Comparison of ENCODE assay signal across 2 cellular contexts in genomic region chr18:44759925-44760342, GRCh38.
TF ChIP-seq lines count a peak whose summit lies in the region.

No MANE protein-coding gene starts in this region.

TF ChIP-seq in GM12878, 131 proteins besides CTCF, POLR2A, EP300 and RAD21 (continued from another document and continues in another):
- no peak for TF ChIP-seq REST (IDR thresholded peaks at IDR 0.05; ENCODE audit: low read depth, low read length)
- 0 out of 2 replicates have a peak, but pooled peaks have one; percentile 28 for TF ChIP-seq POLR2AphosphoS5 (IDR thresholded peaks at IDR 0.05; ENCODE audit: low read length)
- 0 out of 2 replicates have a peak, but pooled peaks have one; percentile 9 for TF ChIP-seq HDGF (IDR thresholded peaks at IDR 0.05)
- no peak for TF ChIP-seq KAT2A (conservative IDR thresholded peaks at IDR 0.05; ENCODE audit: control insufficient read depth, low read depth, low read length)
- no peak for TF ChIP-seq SP1 (IDR thresholded peaks at IDR 0.05; ENCODE audit: low read depth, low read length)
- TF ChIP-seq EZH2 (IDR thresholded peaks at IDR 0.05; ENCODE audit: borderline replicate concordance, control insufficient read depth, low read depth, low read length), result no peak
- no peak for TF ChIP-seq MYB (IDR thresholded peaks at IDR 0.05; ENCODE audit: borderline replicate concordance, low read depth, low read length)
- no peak for TF ChIP-seq BRCA1 (IDR thresholded peaks at IDR 0.05; ENCODE audit: low read depth, low read length)
- no peak for TF ChIP-seq RAD51 (IDR thresholded peaks at IDR 0.05)
- TF ChIP-seq CHD1 (IDR thresholded peaks at IDR 0.05; ENCODE audit: low read depth, low read length), result no peak
- TF ChIP-seq ASH2L (IDR thresholded peaks at IDR 0.05; ENCODE audit: borderline replicate concordance, low read depth), result no peak
- TF ChIP-seq USF1 (IDR thresholded peaks at IDR 0.05; ENCODE audit: borderline replicate concordance, extremely low read length, insufficient read depth, low read depth, low read length), result no peak
- no peak for TF ChIP-seq HDAC6 (IDR thresholded peaks at IDR 0.05; ENCODE audit: unreplicated experiment)
- TF ChIP-seq USF2 (IDR thresholded peaks at IDR 0.05; ENCODE audit: borderline replicate concordance, low read depth, low read length), result no peak
- TF ChIP-seq SUPT20H (IDR thresholded peaks at IDR 0.05; ENCODE audit: borderline replicate concordance, control insufficient read depth, low read depth, low read length), result no peak
- no peak for TF ChIP-seq ZNF384 (IDR thresholded peaks at IDR 0.05; ENCODE audit: borderline replicate concordance, low read depth, low read length)
- TF ChIP-seq SUZ12 (IDR thresholded peaks at IDR 0.05; ENCODE audit: unreplicated experiment), result no peak
- TF ChIP-seq, protein P1, sequence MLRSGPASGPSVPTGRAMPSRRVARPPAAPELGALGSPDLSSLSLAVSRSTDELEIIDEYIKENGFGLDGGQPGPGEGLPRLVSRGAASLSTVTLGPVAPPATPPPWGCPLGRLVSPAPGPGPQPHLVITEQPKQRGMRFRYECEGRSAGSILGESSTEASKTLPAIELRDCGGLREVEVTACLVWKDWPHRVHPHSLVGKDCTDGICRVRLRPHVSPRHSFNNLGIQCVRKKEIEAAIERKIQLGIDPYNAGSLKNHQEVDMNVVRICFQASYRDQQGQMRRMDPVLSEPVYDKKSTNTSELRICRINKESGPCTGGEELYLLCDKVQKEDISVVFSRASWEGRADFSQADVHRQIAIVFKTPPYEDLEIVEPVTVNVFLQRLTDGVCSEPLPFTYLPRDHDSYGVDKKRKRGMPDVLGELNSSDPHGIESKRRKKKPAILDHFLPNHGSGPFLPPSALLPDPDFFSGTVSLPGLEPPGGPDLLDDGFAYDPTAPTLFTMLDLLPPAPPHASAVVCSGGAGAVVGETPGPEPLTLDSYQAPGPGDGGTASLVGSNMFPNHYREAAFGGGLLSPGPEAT (IDR thresholded peaks at IDR 0.05; ENCODE audit: low read depth), result no peak
- no peak for TF ChIP-seq ETV6 (conservative IDR thresholded peaks at IDR 0.05 in 1 of 2, IDR thresholded peaks at IDR 0.05 in 1 of 2; ENCODE audit: borderline replicate concordance in 1 of 2, low read depth in 1 of 2)
- TF ChIP-seq ZBED1 (IDR thresholded peaks at IDR 0.05; ENCODE audit: borderline replicate concordance), result no peak
- TF ChIP-seq CREM (IDR thresholded peaks at IDR 0.05; ENCODE audit: low read depth), result no peak
- peak; percentile 44; the same call in 1 of the 2 replicates for TF ChIP-seq RUNX3 (IDR thresholded peaks at IDR 0.05; ENCODE audit: low read length)
- TF ChIP-seq WRNIP1 (IDR thresholded peaks at IDR 0.05; ENCODE audit: borderline replicate concordance, low read depth, low read length), result no peak
- no peak for TF ChIP-seq SMAD1 (IDR thresholded peaks at IDR 0.05; ENCODE audit: low read depth, partially characterized antibody)
- TF ChIP-seq SMAD5 (IDR thresholded peaks at IDR 0.05; ENCODE audit: low read depth), result no peak
- 0 out of 2 replicates have a peak, but pooled peaks have one; percentile 39 for TF ChIP-seq SPI1 (IDR thresholded peaks at IDR 0.05; ENCODE audit: borderline replicate concordance, insufficient read depth, low read depth, low read length)
- TF ChIP-seq RELA (IDR thresholded peaks at IDR 0.05; ENCODE audit: borderline replicate concordance, partially characterized antibody), result no peak
- no peak; the same call in 1 of the 2 replicates for TF ChIP-seq SMC3 (IDR thresholded peaks at IDR 0.05; ENCODE audit: borderline replicate concordance, low read length)
- TF ChIP-seq CBX3 (IDR thresholded peaks at IDR 0.05; ENCODE audit: borderline replicate concordance, low read depth), result no peak

TF ChIP-seq in GM23338, 12 proteins besides CTCF, POLR2A, EP300 and RAD21 (continued from another document):
- TF ChIP-seq ZNF462 (CRISPR knock-in tag; IDR thresholded peaks at IDR 0.05) (no peak), ZNF331 (CRISPR knock-in tag; IDR thresholded peaks at IDR 0.05; ENCODE audit: low read depth) (no peak), STAT1 (IDR thresholded peaks at IDR 0.05; ENCODE audit: unreplicated experiment) (no peak), NANOG (IDR thresholded peaks at IDR 0.05; ENCODE audit: borderline replicate concordance) (no peak), ETS1 (IDR thresholded peaks at IDR 0.05) (no peak)
